ENCODE assay signal across 27 cellular contexts in the genomic region with DNA sequence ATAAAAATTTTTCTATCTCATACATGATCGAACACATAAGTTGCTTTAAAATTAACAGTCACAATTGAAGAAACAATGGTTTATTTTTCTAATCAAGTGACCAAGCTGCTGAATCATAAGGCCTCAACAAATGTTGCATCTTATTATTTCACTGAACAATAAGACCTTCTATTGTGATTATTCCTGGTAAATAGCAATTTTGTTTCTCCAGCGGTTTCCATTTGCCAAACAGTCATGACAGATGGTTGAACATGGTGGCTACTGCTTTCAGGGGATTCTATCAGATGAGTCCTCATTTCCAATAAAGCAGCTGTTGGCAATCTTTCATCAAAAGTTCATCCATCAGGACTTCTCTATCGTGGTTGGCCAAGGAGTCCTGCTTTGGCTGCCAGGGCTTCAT. TPM values are rescaled to one million over a fixed set of nuclear protein-coding genes. Genes with fewer than 3 reads are reported as not detected.
"Had no signal": no experiment of that assay in that cellular context is flagged by ENCODE, and none has a peak within 500 bp of the region (broad histone marks: within the 10 kb centered on the region; RNA-seq: fewer than 3 reads in every experiment).

No MANE protein-coding gene starts in this region.

- H3K27me3 Mint-ChIP-seq: activated CD4-positive, alpha-beta memory T cell treated with anti-CD3 and anti-CD28 coated beads, Interleukin-2, amount 10 ng/mL, durations not matched to agents 7 days and 5 days; activated naive CD4-positive, alpha-beta T cell treated with anti-CD3 and anti-CD28 coated beads, Interleukin-2, amount 10 ng/mL, durations not matched to agents 7 days and 5 days; activated naive CD8-positive, alpha-beta T cell treated with anti-CD3 and anti-CD28 coated beads, Interleukin-2, amount 50 U/mL, for 24 hours; activated T-cell treated with anti-CD3 and anti-CD28 coated beads, Interleukin-2, amount 50 U/mL, for 24 hours; stimulated activated naive CD8-positive, alpha-beta T cell treated with anti-CD3 and anti-CD28 coated beads, Interleukin-15, amount 100 ng/mL, for 72 hours; T-cell had no signal

- ATAC-seq: activated naive CD8-positive, alpha-beta T cell treated with anti-CD3 and anti-CD28 coated beads, Interleukin-2, amount 50 U/mL, for 24 hours; left cardiac atrium; right cardiac atrium; SK-N-SH treated with all-trans-retinoic acid at 6 μM for 48 hours; stimulated activated naive CD8-positive, alpha-beta T cell treated with anti-CD3 and anti-CD28 coated beads, Interleukin-15, amount 100 ng/mL, for 72 hours; T-cell had no signal

- H3K4me3 ChIP-seq: esophagus muscularis mucosa, thoracic aorta, upper lobe of left lung had no signal

- DNase-seq: activated CD4-positive, alpha-beta memory T cell treated with anti-CD3 and anti-CD28 coated beads, Interleukin-2, amount 10 ng/mL, durations not matched to agents 7 days and 5 days; activated CD4-positive, alpha-beta T cell treated with anti-CD3 and anti-CD28 coated beads for 48 hours; activated CD4-positive, CD25-positive, alpha-beta regulatory T cell; activated naive CD4-positive, alpha-beta T cell treated with anti-CD3 and anti-CD28 coated beads, Interleukin-2, amount 10 ng/mL, durations not matched to agents 7 days and 5 days; activated naive CD8-positive, alpha-beta T cell treated with anti-CD3 and anti-CD28 coated beads, Interleukin-2, amount 50 U/mL, for 24 hours; activated T-cell treated with anti-CD3 and anti-CD28 coated beads, Interleukin-2, amount 50 U/mL, for 24 hours; aorta; cerebellar nuclear complex; effector CD8-positive, alpha-beta T cell; left cardiac atrium; occipital lobe; right cardiac atrium; stimulated activated CD4-positive, alpha-beta T cell treated with anti-CD3 and anti-CD28 coated beads, Interleukin-2, amount 100 ng/mL, for 24 hours; stimulated activated naive CD8-positive, alpha-beta T cell treated with anti-CD3 and anti-CD28 coated beads, Interleukin-15, amount 100 ng/mL, for 72 hours; T-cell; T1000; upper lobe of left lung had no signal

- H3K27ac ChIP-seq: esophagus muscularis mucosa, thoracic aorta, upper lobe of left lung had no signal

- H3K9me3 ChIP-seq: esophagus muscularis mucosa, thoracic aorta, upper lobe of left lung had no signal

- H3K4me1 ChIP-seq: esophagus muscularis mucosa, upper lobe of left lung had no signal

- H3K27ac Mint-ChIP-seq: activated CD4-positive, alpha-beta memory T cell treated with anti-CD3 and anti-CD28 coated beads, Interleukin-2, amount 10 ng/mL, durations not matched to agents 7 days and 5 days; activated naive CD4-positive, alpha-beta T cell treated with anti-CD3 and anti-CD28 coated beads, Interleukin-2, amount 10 ng/mL, durations not matched to agents 7 days and 5 days; activated naive CD8-positive, alpha-beta T cell treated with anti-CD3 and anti-CD28 coated beads, Interleukin-2, amount 50 U/mL, for 24 hours; activated T-cell treated with anti-CD3 and anti-CD28 coated beads, Interleukin-2, amount 50 U/mL, for 24 hours; activated T-helper 2 cell treated with anti-CD3 and anti-CD28 coated beads, Interferon-gamma antibody, Interleukin-2, Interleukin-4, amounts not matched to agents 10 μg/mL and 5 μg/mL and 100 μg/mL, durations not matched to agents 14 hours and 24 hours and 36 hours; stimulated activated naive CD8-positive, alpha-beta T cell treated with anti-CD3 and anti-CD28 coated beads, Interleukin-15, amount 100 ng/mL, for 72 hours; T-cell had no signal

- H3K4me1 Mint-ChIP-seq: activated CD4-positive, alpha-beta memory T cell treated with anti-CD3 and anti-CD28 coated beads, Interleukin-2, amount 10 ng/mL, durations not matched to agents 7 days and 5 days; activated naive CD4-positive, alpha-beta T cell treated with anti-CD3 and anti-CD28 coated beads, Interleukin-2, amount 10 ng/mL, durations not matched to agents 7 days and 5 days; stimulated activated naive CD8-positive, alpha-beta T cell treated with anti-CD3 and anti-CD28 coated beads, Interleukin-15, amount 100 ng/mL, for 72 hours had no signal

- H3K27me3 ChIP-seq: esophagus muscularis mucosa, upper lobe of left lung had no signal

- H3K9me3 Mint-ChIP-seq: activated CD4-positive, alpha-beta memory T cell treated with anti-CD3 and anti-CD28 coated beads, Interleukin-2, amount 10 ng/mL, durations not matched to agents 7 days and 5 days; activated naive CD4-positive, alpha-beta T cell treated with anti-CD3 and anti-CD28 coated beads, Interleukin-2, amount 10 ng/mL, durations not matched to agents 7 days and 5 days; activated naive CD8-positive, alpha-beta T cell treated with anti-CD3 and anti-CD28 coated beads, Interleukin-2, amount 50 U/mL, for 24 hours; activated T-cell treated with anti-CD3 and anti-CD28 coated beads, Interleukin-2, amount 50 U/mL, for 24 hours; activated T-helper 2 cell treated with anti-CD3 and anti-CD28 coated beads, Interferon-gamma antibody, Interleukin-2, Interleukin-4, amounts not matched to agents 10 μg/mL and 5 μg/mL and 100 μg/mL, durations not matched to agents 14 hours and 24 hours and 36 hours; stimulated activated naive CD8-positive, alpha-beta T cell treated with anti-CD3 and anti-CD28 coated beads, Interleukin-15, amount 100 ng/mL, for 72 hours; T-cell had no signal

- H3K4me3 Mint-ChIP-seq: activated CD4-positive, alpha-beta memory T cell treated with anti-CD3 and anti-CD28 coated beads, Interleukin-2, amount 10 ng/mL, durations not matched to agents 7 days and 5 days; activated naive CD4-positive, alpha-beta T cell treated with anti-CD3 and anti-CD28 coated beads, Interleukin-2, amount 10 ng/mL, durations not matched to agents 7 days and 5 days; activated naive CD8-positive, alpha-beta T cell treated with anti-CD3 and anti-CD28 coated beads, Interleukin-2, amount 50 U/mL, for 24 hours; activated T-cell treated with anti-CD3 and anti-CD28 coated beads, Interleukin-2, amount 50 U/mL, for 24 hours; stimulated activated naive CD8-positive, alpha-beta T cell treated with anti-CD3 and anti-CD28 coated beads, Interleukin-15, amount 100 ng/mL, for 72 hours; T-cell had no signal

RNA-seq across cellular contexts. Expression of gene TOMM20L, which starts 13.0 kb away (rescaled TPM):
- total RNA-seq: activated CD4-positive, alpha-beta memory T cell treated with anti-CD3 and anti-CD28 coated beads, Interleukin-2, amount 10 ng/mL, durations not matched to agents 7 days and 5 days; activated T-helper 2 cell treated with anti-CD3 and anti-CD28 coated beads, Interferon-gamma antibody, Interleukin-2, Interleukin-4, amounts not matched to agents 10 μg/mL and 5 μg/mL and 100 μg/mL, durations not matched to agents 14 hours and 24 hours and 36 hours; aorta; esophagus muscularis mucosa; glomerular endothelial cell; left cardiac atrium; lower leg skin; mesenteric fat pad; occipital lobe; posterior vena cava; right cardiac atrium; skeletal muscle tissue; thoracic aorta had no signal
- polyA plus RNA-seq: aorta, neural cell, right cardiac atrium had no signal
